8 cellular contexts compared by ENCODE assay signal in the genomic region with DNA sequence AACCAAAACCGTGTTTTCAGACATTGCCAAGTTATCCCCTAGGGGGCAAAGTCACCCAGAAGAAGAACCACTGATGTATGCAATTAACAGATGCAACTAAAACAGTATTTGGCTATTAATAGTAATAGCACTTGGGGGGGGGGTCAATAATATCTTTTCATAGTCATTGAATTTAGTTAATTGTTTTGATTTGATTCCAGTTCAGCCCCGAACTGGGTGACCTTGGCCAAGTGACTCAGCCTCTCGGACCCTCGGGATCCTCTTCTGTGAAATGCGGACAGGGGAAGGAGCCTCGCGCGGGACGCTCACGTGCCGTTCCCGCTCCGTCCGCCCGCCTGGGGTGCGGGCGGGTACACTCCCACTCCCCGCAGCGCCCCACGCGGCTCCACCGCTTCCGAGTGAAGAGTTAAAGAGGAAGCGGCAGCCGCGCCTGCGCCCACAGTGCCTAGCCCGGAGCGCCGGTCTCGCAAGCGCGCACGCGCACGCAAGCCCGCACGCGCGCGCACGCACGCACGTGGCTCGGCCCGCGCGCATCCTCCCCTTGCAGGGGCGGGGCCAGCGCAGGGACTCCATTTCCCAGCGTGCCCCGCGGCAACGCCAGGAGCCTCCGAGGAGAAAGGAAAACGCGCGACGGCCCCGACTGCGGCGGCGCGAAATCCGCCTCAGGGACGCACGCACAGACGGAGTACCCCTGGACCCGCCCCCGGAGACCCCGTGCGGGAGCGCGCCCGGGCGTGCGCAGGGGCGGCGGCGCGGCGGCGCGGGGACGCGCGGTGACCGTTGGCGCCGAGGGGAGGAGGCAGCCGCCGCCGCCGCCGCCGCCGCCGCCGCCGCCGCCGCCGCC. TPM values are rescaled to one million over a fixed set of nuclear protein-coding genes. Genes with fewer than 3 reads are reported as not detected.
DNase-seq lines count a peak whose midpoint lies in the region; ATAC-seq and TF ChIP-seq lines count a peak whose summit lies in the region.

Gene DAZAP1, plus strand, starts transcription at position 769 of the 844 bp plus-strand sequence. CDS start 188 bp downstream, outside the sequence.

- H3K9ac ChIP-seq in mucosa of rectum (ENCODE audit: low read depth in 1 of 2, low read length in 2 of 2), result peak within 1 kb of the TSS; percentile 76 to 92

- TF ChIP-seq RAD21 in Ishikawa (IDR thresholded peaks at IDR 0.05; ENCODE audit: low read depth), result no peak

- H3K27ac ChIP-seq in mucosa of rectum (ENCODE audit: low read depth in 2 of 2, low read length in 2 of 2), result peak within 1 kb of the TSS; percentile 85 to 89

- peak; percentile 58 for ATAC-seq in GM21529 (IDR thresholded peaks at IDR 0.05; ENCODE audit: unreplicated experiment)

- H3K4me1 ChIP-seq in mucosa of rectum (ENCODE audit: control insufficient read depth in 2 of 2, insufficient read depth in 2 of 2, low read length in 2 of 2), result peaks cover 29 to 35% of the 10 kb centered on the region in 2 donors

- H3K4me3 ChIP-seq in epithelial cell of proximal tubule (ENCODE audit: low read depth, low read length), result peak within 1 kb of the TSS; percentile 93
- peak within 1 kb of the TSS; percentile 80 to 82 for H3K4me3 ChIP-seq in mucosa of rectum (ENCODE audit: low read length in 2 of 2)

- H3K27me3 ChIP-seq in mucosa of rectum (ENCODE audit: control insufficient read depth in 2 of 2, insufficient read depth in 2 of 2, low read length in 2 of 2), result peaks cover 0 to 11% of the 10 kb centered on the region in 2 donors

- TF ChIP-seq EP300 in Ishikawa (IDR thresholded peaks at IDR 0.05; ENCODE audit: borderline replicate concordance), result no peak

- peaks cover 0 to 8% of the 10 kb centered on the region in 2 donors for H3K36me3 ChIP-seq in mucosa of rectum (ENCODE audit: control insufficient read depth in 2 of 2, insufficient read depth in 2 of 2, low read length in 2 of 2)

- H3K9me3 ChIP-seq in mucosa of rectum (ENCODE audit: control insufficient read depth in 2 of 2, low read length in 2 of 2), result no peaks in the 10 kb centered on the region

- TF ChIP-seq CTCF in epithelial cell of proximal tubule (conservative IDR thresholded peaks at IDR 0.05; ENCODE audit: low read depth, low read length), result peak; percentile 56

- peak; percentile 75 for DNase-seq in DMS114 treated with DMSO at 0.1 percent for 48 hours (lab: John Stamatoyannopoulos, UW; ENCODE audit: unreplicated experiment)
- DNase-seq in OCI-M2 (lab: John Stamatoyannopoulos, UW; ENCODE audit: unreplicated experiment), result peak; percentile 66
- DNase-seq in activated T-cell treated with anti-CD3 and anti-CD28 coated beads for 48 hours (ENCODE audit: low read depth), result peak; percentile 100
- no peak for DNase-seq in epithelial cell of proximal tubule (ENCODE audit: low read depth)
- peak; percentile 99 for DNase-seq in stimulated activated CD8-positive, alpha-beta memory T cell treated with anti-CD3 and anti-CD28 coated beads, Interleukin-4, amount 100 ng/mL, for 48 hours

TF ChIP-seq in Ishikawa, 13 proteins besides CTCF, POLR2A, EP300 and RAD21:
- TF ChIP-seq ZBTB7A (IDR thresholded peaks at IDR 0.05; ENCODE audit: low read depth), result peak; percentile 89
- TF ChIP-seq, protein P1, sequence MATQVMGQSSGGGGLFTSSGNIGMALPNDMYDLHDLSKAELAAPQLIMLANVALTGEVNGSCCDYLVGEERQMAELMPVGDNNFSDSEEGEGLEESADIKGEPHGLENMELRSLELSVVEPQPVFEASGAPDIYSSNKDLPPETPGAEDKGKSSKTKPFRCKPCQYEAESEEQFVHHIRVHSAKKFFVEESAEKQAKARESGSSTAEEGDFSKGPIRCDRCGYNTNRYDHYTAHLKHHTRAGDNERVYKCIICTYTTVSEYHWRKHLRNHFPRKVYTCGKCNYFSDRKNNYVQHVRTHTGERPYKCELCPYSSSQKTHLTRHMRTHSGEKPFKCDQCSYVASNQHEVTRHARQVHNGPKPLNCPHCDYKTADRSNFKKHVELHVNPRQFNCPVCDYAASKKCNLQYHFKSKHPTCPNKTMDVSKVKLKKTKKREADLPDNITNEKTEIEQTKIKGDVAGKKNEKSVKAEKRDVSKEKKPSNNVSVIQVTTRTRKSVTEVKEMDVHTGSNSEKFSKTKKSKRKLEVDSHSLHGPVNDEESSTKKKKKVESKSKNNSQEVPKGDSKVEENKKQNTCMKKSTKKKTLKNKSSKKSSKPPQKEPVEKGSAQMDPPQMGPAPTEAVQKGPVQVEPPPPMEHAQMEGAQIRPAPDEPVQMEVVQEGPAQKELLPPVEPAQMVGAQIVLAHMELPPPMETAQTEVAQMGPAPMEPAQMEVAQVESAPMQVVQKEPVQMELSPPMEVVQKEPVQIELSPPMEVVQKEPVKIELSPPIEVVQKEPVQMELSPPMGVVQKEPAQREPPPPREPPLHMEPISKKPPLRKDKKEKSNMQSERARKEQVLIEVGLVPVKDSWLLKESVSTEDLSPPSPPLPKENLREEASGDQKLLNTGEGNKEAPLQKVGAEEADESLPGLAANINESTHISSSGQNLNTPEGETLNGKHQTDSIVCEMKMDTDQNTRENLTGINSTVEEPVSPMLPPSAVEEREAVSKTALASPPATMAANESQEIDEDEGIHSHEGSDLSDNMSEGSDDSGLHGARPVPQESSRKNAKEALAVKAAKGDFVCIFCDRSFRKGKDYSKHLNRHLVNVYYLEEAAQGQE (IDR thresholded peaks at IDR 0.05; ENCODE audit: low read depth), result no peak
- 0 out of 2 replicates have a peak, but pooled peaks have one; percentile 22 for TF ChIP-seq YY1 (IDR thresholded peaks at IDR 0.05; ENCODE audit: low read depth)
- TF ChIP-seq TAF1 (IDR thresholded peaks at IDR 0.05; ENCODE audit: low read depth), result peak; percentile 48
- TF ChIP-seq, protein P2, sequence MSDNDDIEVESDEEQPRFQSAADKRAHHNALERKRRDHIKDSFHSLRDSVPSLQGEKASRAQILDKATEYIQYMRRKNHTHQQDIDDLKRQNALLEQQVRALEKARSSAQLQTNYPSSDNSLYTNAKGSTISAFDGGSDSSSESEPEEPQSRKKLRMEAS (IDR thresholded peaks at IDR 0.05), result peak; percentile 90
- TF ChIP-seq, protein P3, sequence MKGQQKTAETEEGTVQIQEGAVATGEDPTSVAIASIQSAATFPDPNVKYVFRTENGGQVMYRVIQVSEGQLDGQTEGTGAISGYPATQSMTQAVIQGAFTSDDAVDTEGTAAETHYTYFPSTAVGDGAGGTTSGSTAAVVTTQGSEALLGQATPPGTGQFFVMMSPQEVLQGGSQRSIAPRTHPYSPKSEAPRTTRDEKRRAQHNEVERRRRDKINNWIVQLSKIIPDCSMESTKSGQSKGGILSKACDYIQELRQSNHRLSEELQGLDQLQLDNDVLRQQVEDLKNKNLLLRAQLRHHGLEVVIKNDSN (IDR thresholded peaks at IDR 0.05), result peak; percentile 90
- no peak for TF ChIP-seq CEBPB (IDR thresholded peaks at IDR 0.05)
- TF ChIP-seq CREB1 (IDR thresholded peaks at IDR 0.05; ENCODE audit: low read depth), result no peak
- TF ChIP-seq NFIC (IDR thresholded peaks at IDR 0.05), result 0 out of 2 replicates have a peak, but pooled peaks have one; percentile 28
- no peak for TF ChIP-seq TEAD4 (IDR thresholded peaks at IDR 0.05)
- TF ChIP-seq TCF12 (IDR thresholded peaks at IDR 0.05; ENCODE audit: low read depth), result peak; percentile 0; the same call in 1 of the 2 replicates
- TF ChIP-seq FOXM1 (IDR thresholded peaks at IDR 0.05; ENCODE audit: borderline replicate concordance, low read depth), result no peak
- no peak for TF ChIP-seq EGR1 (IDR thresholded peaks at IDR 0.05)

RNA-seq across cellular contexts. Expression of gene DAZAP1, which starts in this region (rescaled TPM):
- 53.8 and 136 TPM in 2 replicates for total RNA-seq in epithelial cell of proximal tubule
